8 cellular contexts compared by ENCODE assay signal in the genomic region with DNA sequence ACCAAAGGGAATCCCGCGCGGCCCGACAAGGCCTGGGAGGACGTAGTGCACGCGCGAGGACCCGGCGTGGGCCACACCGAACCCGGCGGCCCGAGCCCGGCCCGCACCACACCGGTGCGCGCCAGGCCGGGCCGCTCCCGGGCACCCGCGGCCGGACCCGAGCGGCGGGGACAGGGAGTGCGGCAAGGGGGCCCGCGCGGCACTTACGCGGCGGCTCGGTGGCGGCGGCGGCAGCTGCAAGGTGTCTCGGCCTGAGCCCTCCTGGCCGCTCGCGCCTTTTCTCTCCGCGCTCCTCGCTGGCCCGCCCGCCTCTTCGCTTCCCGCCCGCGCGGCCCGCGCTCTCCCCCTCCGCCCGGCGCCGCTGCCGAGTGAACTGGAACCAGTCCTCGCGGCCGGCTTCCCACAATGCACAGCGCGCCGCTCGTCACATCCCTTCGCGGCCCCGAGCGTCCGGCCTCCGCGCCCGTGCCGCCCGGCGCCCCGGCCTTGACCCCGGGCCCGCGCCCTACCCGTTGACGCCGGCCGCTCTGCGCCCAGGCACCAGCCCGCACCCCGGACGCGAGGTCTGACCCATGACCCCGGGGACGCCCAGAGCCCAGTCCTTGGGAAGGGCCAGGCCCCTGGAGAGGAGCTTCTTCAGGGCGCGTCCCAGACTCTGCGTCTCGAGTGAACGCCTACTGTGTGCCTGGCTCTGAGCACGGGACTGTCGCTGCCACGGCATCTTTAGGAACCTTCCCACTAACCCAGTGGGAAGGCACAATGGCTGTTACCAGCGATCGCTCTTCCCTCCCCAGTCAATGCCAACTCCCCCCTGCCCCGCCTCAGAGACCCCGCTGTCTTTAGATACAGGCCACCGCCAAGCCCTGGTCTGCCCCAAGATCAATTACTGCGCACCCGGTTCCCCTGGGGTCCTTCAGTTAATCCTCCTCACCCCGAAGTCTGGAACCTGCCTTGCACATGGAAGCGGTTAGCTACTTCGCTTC. TPM values are rescaled to one million over a fixed set of nuclear protein-coding genes. Genes with fewer than 3 reads are reported as not detected.
DNase-seq lines count a peak whose midpoint lies in the region; ATAC-seq and TF ChIP-seq lines count a peak whose summit lies in the region.

MACROH2A1 (minus strand) TSS at position 377 of the 983 bp plus-strand sequence. CDS start 10,138 bp downstream, outside the sequence.

- POLR2A ChIA-PET in activated CD4-positive, alpha-beta T cell treated with anti-CD3 and anti-CD28 coated beads, Interleukin-2, amount 10 ng/mL, durations not matched to agents 7 days and 5 days (lab: Charles Lee) = no interaction called here

- peaks cover 52% of the 10 kb centered on the region for H3K4me1 Mint-ChIP-seq in activated CD4-positive, alpha-beta T cell treated with anti-CD3 and anti-CD28 coated beads, Interleukin-2, amount 10 ng/mL, durations not matched to agents 7 days and 5 days

- no peaks in the 10 kb centered on the region for H3K36me3 ChIP-seq in left lung

- intact Hi-C loops in left lung (cut with DNase I) = no loop called here

- peaks cover 17% of the 10 kb centered on the region for H3K36me3 Mint-ChIP-seq in activated CD4-positive, alpha-beta T cell treated with anti-CD3 and anti-CD28 coated beads, Interleukin-2, amount 10 ng/mL, durations not matched to agents 7 days and 5 days (ENCODE audit: low read depth)

- peak within 1 kb of the TSS; percentile 90 to 92 for H3K27ac ChIP-seq in left lung

- peaks cover 10% of the 10 kb centered on the region for H3K27me3 Mint-ChIP-seq in activated CD4-positive, alpha-beta T cell treated with anti-CD3 and anti-CD28 coated beads, Interleukin-2, amount 10 ng/mL, durations not matched to agents 7 days and 5 days

- H3K4me3 ChIP-seq in left lung = peak within 1 kb of the TSS; percentile 75 to 86

- peaks cover 16 to 51% of the 10 kb centered on the region in 2 donors for H3K4me1 ChIP-seq in left lung

- ATAC-seq in GM18867 (IDR thresholded peaks at IDR 0.05; ENCODE audit: unreplicated experiment) (peak; percentile 91), HG03095 (IDR thresholded peaks at IDR 0.05; ENCODE audit: unreplicated experiment) (peak; percentile 87), left lung (peak; percentile 96)

- CTCF ChIA-PET in activated CD4-positive, alpha-beta T cell treated with anti-CD3 and anti-CD28 coated beads, Interleukin-2, amount 10 ng/mL, durations not matched to agents 7 days and 5 days (lab: Charles Lee) = interaction anchor here (1.7 kb wide), 1 partner anchor 27 kb away, joined by 5 read pairs; no protein-coding TSS in a partner anchor

- H3K9me3 Mint-ChIP-seq in activated CD4-positive, alpha-beta T cell treated with anti-CD3 and anti-CD28 coated beads, Interleukin-2, amount 10 ng/mL, durations not matched to agents 7 days and 5 days = no peaks in the 10 kb centered on the region

- peak within 1 kb of the TSS; percentile 97 for H3K27ac Mint-ChIP-seq in activated CD4-positive, alpha-beta T cell treated with anti-CD3 and anti-CD28 coated beads, Interleukin-2, amount 10 ng/mL, durations not matched to agents 7 days and 5 days

- peak within 1 kb of the TSS; percentile 89 for H3K4me3 Mint-ChIP-seq in activated CD4-positive, alpha-beta T cell treated with anti-CD3 and anti-CD28 coated beads, Interleukin-2, amount 10 ng/mL, durations not matched to agents 7 days and 5 days

- H3K9me3 ChIP-seq in left lung = no peaks in the 10 kb centered on the region

- no peaks in the 10 kb centered on the region for H3K27me3 ChIP-seq in left lung

- DNase-seq in AG08395 (ENCODE audit: low spot score) = peak; percentile 87
- peak; percentile 82 for DNase-seq in NCI-H460 (ENCODE audit: extremely low read depth, low read depth)
- peak; percentile 87 for DNase-seq in activated CD4-positive, alpha-beta T cell treated with anti-CD3 and anti-CD28 coated beads, Interleukin-2, amount 10 ng/mL, durations not matched to agents 7 days and 5 days
- DNase-seq in dedifferentiated amniotic fluid mesenchymal stem cell (ENCODE audit: extremely low spot score) = peak; percentile 78
- peak; percentile 91 to 99 for DNase-seq in left lung
- peak; percentile 78 for DNase-seq in stimulated activated CD4-positive, alpha-beta T cell treated with anti-CD3 and anti-CD28 coated beads, Interleukin-2, amount 100 ng/mL, for 48 hours

- TF ChIP-seq CTCF in left lung (IDR thresholded peaks at IDR 0.05) = no peak

RNA-seq across cellular contexts. Expression of gene MACROH2A1, which starts in this region (rescaled TPM):
- 170 and 177 TPM in 2 replicates for total RNA-seq in NCI-H460 (2014; rRNA removed; shearing (Covaris generic))
- 243 and 272 TPM in 2 replicates for polyA plus RNA-seq in NCI-H460 (2014; cell fraction: nucleus; rRNA removed)
- total RNA-seq in activated CD4-positive, alpha-beta T cell treated with anti-CD3 and anti-CD28 coated beads, Interleukin-2, amount 10 ng/mL, durations not matched to agents 7 days and 5 days = 100 to 1,000 TPM; 287 to 297 TPM
- 100 to 1,000 TPM; 183 to 309 TPM for total RNA-seq in left lung

Comparison
In these comparisons a context has a peak if more than half of its experiments do, and no peak if none do; other contexts are left out.
1. Peak in every context shown above with its lines: DNase-seq, ATAC-seq, H3K4me3 ChIP-seq and H3K27ac ChIP-seq.